Comparison of ENCODE assay signal across 19 cellular contexts in the genomic region with DNA sequence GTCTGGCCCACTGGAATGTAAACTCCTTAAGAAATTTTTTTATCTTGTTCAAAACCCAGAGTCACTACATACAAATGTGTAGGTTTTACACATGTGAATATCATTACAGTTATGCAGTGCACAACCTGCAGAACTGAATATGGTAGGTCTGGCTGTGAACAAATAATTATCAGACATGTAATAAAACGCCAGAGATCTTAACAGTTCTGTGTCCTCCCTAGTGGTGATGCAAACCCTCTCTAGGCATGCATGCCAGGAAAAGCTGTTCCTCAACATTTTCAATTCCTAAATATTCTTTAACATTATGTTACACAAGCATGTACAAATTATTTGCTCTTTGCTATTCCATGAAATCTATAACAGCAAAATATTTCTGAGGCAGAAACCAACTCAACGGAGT.
DNase-seq lines count a peak whose midpoint lies in the region; ATAC-seq, FAIRE-seq and TF ChIP-seq lines count a peak whose summit lies in the region.
"Had no signal": no experiment of that assay in that cellular context is flagged by ENCODE, and none has a peak within 500 bp of the region (broad histone marks: within the 10 kb centered on the region; RNA-seq: fewer than 3 reads in every experiment).

No MANE protein-coding gene starts in this region.

- WGBS in smooth muscle cell (ENCODE audit: low lambda C conversion rate), result 73% methylated on average over 2 of the region's 2 CpGs

- intact Hi-C loops in endothelial cell of umbilical vein (cut with micrococcal nuclease), result no loop called here

- no peak for TF ChIP-seq CTCF in endothelial cell of umbilical vein (IDR thresholded peaks at IDR 0.05; ENCODE audit: extremely low read depth in 1 of 2, insufficient read depth in 1 of 2, low read depth in 1 of 2, low read length in 2 of 2)
- TF ChIP-seq CTCF in nephron progenitor cell (IDR thresholded peaks at IDR 0.05), result no peak
- no peak for TF ChIP-seq CTCF in smooth muscle cell (IDR thresholded peaks at IDR 0.05; ENCODE audit: borderline replicate concordance, insufficient read depth, poor library complexity, severe bottlenecking)

- H3K27me3 ChIP-seq in SJSA1 (replicated peaks) (no peaks in the 10 kb centered on the region), endothelial cell of umbilical vein (ENCODE audit: control insufficient read depth in 2 of 2, insufficient read depth in 2 of 2, low read length in 2 of 2) (no peaks in the 10 kb centered on the region), smooth muscle cell (ENCODE audit: low read depth) (no peaks in the 10 kb centered on the region)
- H3K27me3 ChIP-seq: BE2C, Peyer's patch had no signal

- H3K79me2 ChIP-seq in endothelial cell of umbilical vein (ENCODE audit: control insufficient read depth, insufficient read depth, low read length) (no peaks in the 10 kb centered on the region), smooth muscle cell (ENCODE audit: low read depth) (no peaks in the 10 kb centered on the region)

- H2AFZ ChIP-seq in endothelial cell of umbilical vein (ENCODE audit: low read depth, low read length) (no peak overlapping the region), smooth muscle cell (ENCODE audit: low read depth) (no peak overlapping the region)

- DNase-seq in SJSA1 (ENCODE audit: low read depth in 1 of 2, low spot score in 2 of 2) (no peak), endothelial cell of umbilical vein (ENCODE audit: low read depth, low spot score) (peak; percentile 5), nephron progenitor cell (no peak), smooth muscle cell (lab: John Stamatoyannopoulos, UW; ENCODE audit: unreplicated experiment) (no peak), islet precursor cell (no peak), DMS53 (lab: John Stamatoyannopoulos, UW) (no peak)
- DNase-seq: BE2C, EL, GF-D8, NCI-H1694 treated with DMSO at 0.1 percent for 48 hours, NCI-H2081 treated with DMSO at 0.1 percent for 48 hours, NCI-H2171 treated with DMSO at 0.1 percent for 48 hours, NCI-H524 treated with DMSO at 0.1 percent for 48 hours, NCI-H82, Peyer's patch had no signal

- POLR2A ChIA-PET in endothelial cell of umbilical vein (lab: Charles Lee), result no interaction called here

- H3K27ac Mint-ChIP-seq in nephron progenitor cell, result peak overlapping the region; percentile 36

- H3K27ac ChIP-seq in SJSA1 (peak overlapping the region; percentile 49; the same call in 1 of the 2 replicates), endothelial cell of umbilical vein (ENCODE audit: insufficient read depth, low read depth, low read length) (no peak overlapping the region), smooth muscle cell (ENCODE audit: low read depth) (peak overlapping the region; percentile 29)
- H3K27ac ChIP-seq: Peyer's patch had no signal

- H3K9ac ChIP-seq in endothelial cell of umbilical vein (replicated peaks; ENCODE audit: extremely low read depth, insufficient read depth, low read length), result no peak overlapping the region
- H3K9ac ChIP-seq in smooth muscle cell (ENCODE audit: low read depth), result no peak overlapping the region

- H3K9me3 ChIP-seq in SJSA1 (replicated peaks) (no peaks in the 10 kb centered on the region), endothelial cell of umbilical vein (replicated peaks; ENCODE audit: control insufficient read depth, insufficient read depth, low read length) (no peaks in the 10 kb centered on the region), smooth muscle cell (replicated peaks; ENCODE audit: low read depth) (no peaks in the 10 kb centered on the region)
- H3K9me3 ChIP-seq: BE2C, Peyer's patch had no signal

- dilution Hi-C loops in endothelial cell of umbilical vein (cut with MboI; ENCODE audit: extremely low pct_ligation_motif_present, low sequenced_read_pairs), result no loop called here

- no peaks in the 10 kb centered on the region for H3K27me3 Mint-ChIP-seq in nephron progenitor cell (ENCODE audit: low read depth, poor library complexity)

- H3K4me3 Mint-ChIP-seq in nephron progenitor cell, result no peak overlapping the region

- no TSS peak for BruUV-seq in endothelial cell of umbilical vein (replicated peaks; lab: Mats Ljungman, UMichigan)

- no peaks in the 10 kb centered on the region for H3F3A ChIP-seq in smooth muscle cell (ENCODE audit: low read depth)

- H3K9me1 ChIP-seq in endothelial cell of umbilical vein (replicated peaks; ENCODE audit: control insufficient read depth, extremely low read depth, insufficient read depth, low read length), result no peaks in the 10 kb centered on the region

- H3K9me3 Mint-ChIP-seq in nephron progenitor cell, result peaks cover 55% of the 10 kb centered on the region

- no peak overlapping the region for H3K4me2 ChIP-seq in endothelial cell of umbilical vein (ENCODE audit: insufficient read depth, low read length)
- no peak overlapping the region for H3K4me2 ChIP-seq in smooth muscle cell

- no peak for ATAC-seq in HG03159 (IDR thresholded peaks at IDR 0.05; ENCODE audit: unreplicated experiment)

- H3K36me3 ChIP-seq in SJSA1, result no peaks in the 10 kb centered on the region
- H3K36me3 ChIP-seq in endothelial cell of umbilical vein (ENCODE audit: control insufficient read depth in 2 of 2, extremely low read depth in 1 of 2, insufficient read depth in 2 of 2, low read length in 2 of 2), result no peaks in the 10 kb centered on the region
- H3K36me3 ChIP-seq in smooth muscle cell (ENCODE audit: low read depth), result no peaks in the 10 kb centered on the region
- H3K36me3 ChIP-seq: BE2C, Peyer's patch had no signal

- peaks cover 13% of the 10 kb centered on the region for H3K4me1 ChIP-seq in SJSA1 (replicated peaks)
- H3K4me1 ChIP-seq in endothelial cell of umbilical vein (ENCODE audit: control insufficient read depth, extremely low read depth, insufficient read depth, low read length), result no peaks in the 10 kb centered on the region
- peaks cover 12% of the 10 kb centered on the region for H3K4me1 ChIP-seq in smooth muscle cell (ENCODE audit: low read depth)
- H3K4me1 ChIP-seq: BE2C, Peyer's patch had no signal

- H3K4me3 ChIP-seq in SJSA1 (no peak overlapping the region), endothelial cell of umbilical vein (replicated peaks in 1 of 3; ENCODE audit: insufficient read depth in 1 of 3, low read depth in 1 of 3, low read length in 3 of 3) (no peak overlapping the region), smooth muscle cell (no peak overlapping the region)
- H3K4me3 ChIP-seq: Peyer's patch had no signal

- FAIRE-seq in endothelial cell of umbilical vein (lab: Jason Lieb, UNC), result no peak
- FAIRE-seq: D721Med, GM19239, HTR-8/SVneo had no signal

- CTCF ChIA-PET in endothelial cell of umbilical vein (lab: Charles Lee), result interaction anchor here (0.6 to 1.5 kb wide), 3 partner anchors 9 to 181 kb away, joined by 3 to 5 read pairs (median 3); no protein-coding TSS in a partner anchor

- no peak for TF ChIP-seq POLR2A in endothelial cell of umbilical vein (IDR thresholded peaks at IDR 0.05; ENCODE audit: low read depth, low read length)

- H3K4me1 Mint-ChIP-seq in nephron progenitor cell, result peaks cover 23% of the 10 kb centered on the region

- H4K20me1 ChIP-seq in endothelial cell of umbilical vein (replicated peaks; ENCODE audit: control insufficient read depth, extremely low read depth, insufficient read depth, low read length) (no peaks in the 10 kb centered on the region), smooth muscle cell (ENCODE audit: low read depth) (no peaks in the 10 kb centered on the region)

- peaks cover 46% of the 10 kb centered on the region for H3K36me3 Mint-ChIP-seq in nephron progenitor cell (ENCODE audit: low read depth)

TF ChIP-seq in endothelial cell of umbilical vein, 7 proteins besides CTCF, POLR2A, EP300 and RAD21:
- no peak for TF ChIP-seq EZH2 (IDR thresholded peaks at IDR 0.05; ENCODE audit: borderline replicate concordance, low read depth, low read length, severe bottlenecking)
- TF ChIP-seq POLR2AphosphoS5 (IDR thresholded peaks at IDR 0.05; ENCODE audit: insufficient read depth, low read depth, low read length), result no peak
- TF ChIP-seq MYC (IDR thresholded peaks at IDR 0.05; ENCODE audit: low read depth, low read length), result no peak
- no peak for TF ChIP-seq JUN (IDR thresholded peaks at IDR 0.05; ENCODE audit: borderline replicate concordance, insufficient read depth, insufficient read length, low read depth)
- TF ChIP-seq FOS (IDR thresholded peaks at IDR 0.05; ENCODE audit: borderline replicate concordance, insufficient read depth, low read length), result no peak
- TF ChIP-seq GATA2 (IDR thresholded peaks at IDR 0.05; ENCODE audit: insufficient read depth, insufficient read length, low read depth, low read length), result no peak
- TF ChIP-seq, protein P1, sequence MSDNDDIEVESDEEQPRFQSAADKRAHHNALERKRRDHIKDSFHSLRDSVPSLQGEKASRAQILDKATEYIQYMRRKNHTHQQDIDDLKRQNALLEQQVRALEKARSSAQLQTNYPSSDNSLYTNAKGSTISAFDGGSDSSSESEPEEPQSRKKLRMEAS (IDR thresholded peaks at IDR 0.05; ENCODE audit: insufficient read depth, insufficient read length), result no peak
TF ChIP-seq in endothelial cell of umbilical vein: peak in this region for 0.
